ENCODE assay signal across 15 cellular contexts in genomic region chr4:138192113-138192512, GRCh38. TPM values are rescaled to one million over a fixed set of nuclear protein-coding genes. Genes with fewer than 3 reads are reported as not detected.
DNase-seq lines count a peak whose midpoint lies in the region; ATAC-seq and TF ChIP-seq lines count a peak whose summit lies in the region.
"Had no signal": no experiment of that assay in that cellular context is flagged by ENCODE, and none has a peak within 500 bp of the region (broad histone marks: within the 10 kb centered on the region; RNA-seq: fewer than 3 reads in every experiment).

No MANE protein-coding gene starts in this region.

- peaks cover 3% of the 10 kb centered on the region for H3K4me1 Mint-ChIP-seq in progenitor cell of endocrine pancreas (ENCODE audit: low read depth)
- H3K4me1 Mint-ChIP-seq: immature natural killer cell had no signal

- no peaks in the 10 kb centered on the region for H3F3A ChIP-seq in MM.1S (ENCODE audit: insufficient read depth, low read length)

- H3K4me3 Mint-ChIP-seq in progenitor cell of endocrine pancreas (ENCODE audit: low read depth): no peak overlapping the region
- H3K4me3 Mint-ChIP-seq: immature natural killer cell; naive thymus-derived CD8-positive, alpha-beta T cell; stimulated activated naive CD8-positive, alpha-beta T cell treated with anti-CD3 and anti-CD28 coated beads, Interleukin-15, Interleukin-2, amounts not matched to agents 100 ng/mL and 50 ng/mL, for 24 hours; T-helper 1 cell treated with Interleukin-12 subunit alpha and Interleukin-12 subunit beta and Interleukin-4 antibody, amounts not matched to agents 30 μg/mL and 1 μg/mL, for 36 hours had no signal

- H2AFZ ChIP-seq in OCI-LY7 (ENCODE audit: low read length) (peak overlapping the region; percentile 57), MM.1S (ENCODE audit: low read length) (no peak overlapping the region)

- CTCF ChIA-PET in OCI-LY7 (lab: Charles Lee; ENCODE audit: unreplicated experiment): interaction anchor here (0.6 kb wide), 1 partner anchor 32 kb away, joined by 3 read pairs; no protein-coding TSS in a partner anchor

- H3K9me2 ChIP-seq in OCI-LY7 (ENCODE audit: insufficient read depth, low read length): no peaks in the 10 kb centered on the region
- H3K9me2 ChIP-seq in MM.1S (replicated peaks; ENCODE audit: insufficient read depth, low read length): no peaks in the 10 kb centered on the region

- ATAC-seq in GM18508 (IDR thresholded peaks at IDR 0.05; ENCODE audit: insufficient read depth, unreplicated experiment) (peak; percentile 37), HG02759 (IDR thresholded peaks at IDR 0.05; ENCODE audit: unreplicated experiment) (peak; percentile 39)
- ATAC-seq: esophagus mucosa; naive thymus-derived CD8-positive, alpha-beta T cell had no signal

- no peaks in the 10 kb centered on the region for H3K27me3 ChIP-seq in MM.1S (replicated peaks; ENCODE audit: insufficient read depth, low read length)

- TF ChIP-seq CTCF in OCI-LY7 (conservative IDR thresholded peaks at IDR 0.05; ENCODE audit: low read length): no peak
- no peak for TF ChIP-seq CTCF in progenitor cell of endocrine pancreas (IDR thresholded peaks at IDR 0.05; ENCODE audit: unreplicated experiment)
- TF ChIP-seq CTCF in MM.1S (IDR thresholded peaks at IDR 0.05; ENCODE audit: low read length): no peak

- H3K4me1 ChIP-seq in OCI-LY7 (ENCODE audit: insufficient read depth, low read length, poor library complexity, severe bottlenecking): peaks cover 45% of the 10 kb centered on the region
- H3K4me1 ChIP-seq in MM.1S (ENCODE audit: low read length): no peaks in the 10 kb centered on the region

- intact Hi-C loops in OCI-LY7 (cut with micrococcal nuclease; ENCODE audit: unreplicated experiment): no loop called here

- H3K9me3 Mint-ChIP-seq in progenitor cell of endocrine pancreas (ENCODE audit: low read depth): no peaks in the 10 kb centered on the region
- H3K9me3 Mint-ChIP-seq: naive thymus-derived CD8-positive, alpha-beta T cell; stimulated activated naive CD8-positive, alpha-beta T cell treated with anti-CD3 and anti-CD28 coated beads, Interleukin-15, Interleukin-2, amounts not matched to agents 100 ng/mL and 50 ng/mL, for 24 hours; T-helper 1 cell treated with Interleukin-12 subunit alpha and Interleukin-12 subunit beta and Interleukin-4 antibody, amounts not matched to agents 30 μg/mL and 1 μg/mL, for 36 hours had no signal

- H3K4me2 ChIP-seq in OCI-LY7 (ENCODE audit: low read length) (peak overlapping the region; percentile 37; the same call in 1 of the 2 replicates), MM.1S (ENCODE audit: low read depth, low read length) (no peak overlapping the region)

- peaks cover 4% of the 10 kb centered on the region for H3K36me3 Mint-ChIP-seq in progenitor cell of endocrine pancreas (ENCODE audit: insufficient read depth)
- H3K36me3 Mint-ChIP-seq: naive thymus-derived CD8-positive, alpha-beta T cell had no signal

- POLR2A ChIA-PET in OCI-LY7 (lab: Charles Lee): interaction anchor here (0.6 to 3.9 kb wide), 11 partner anchors 9 to 51 kb away, joined by 3 to 46 read pairs (median 4); partner anchors contain the start of gene SLC7A11

- H4K20me1 ChIP-seq in OCI-LY7 (ENCODE audit: insufficient read depth, low read length): no peaks in the 10 kb centered on the region
- H4K20me1 ChIP-seq in MM.1S (ENCODE audit: insufficient read depth, low read length): no peaks in the 10 kb centered on the region

- H3K4me3 ChIP-seq in OCI-LY7 (ENCODE audit: low read depth, low read length, poor library complexity, severe bottlenecking): no peak overlapping the region
- H3K4me3 ChIP-seq in MM.1S (ENCODE audit: low read length): no peak overlapping the region

- H3K9me3 ChIP-seq in OCI-LY7 (ENCODE audit: low read length): no peaks in the 10 kb centered on the region
- no peaks in the 10 kb centered on the region for H3K9me3 ChIP-seq in MM.1S (replicated peaks; ENCODE audit: insufficient read depth, low read length)

- DNase-seq in OCI-LY7 (ENCODE audit: low spot score): no peak
- peak; percentile 23 for DNase-seq in iris pigment epithelial cell (ENCODE audit: low read depth)
- DNase-seq in NAMALWA (ENCODE audit: low spot score): no peak
- DNase-seq in progenitor cell of endocrine pancreas (ENCODE audit: low spot score, unreplicated experiment): no peak
- no peak for DNase-seq in MM.1S
- DNase-seq in HK-2 (ENCODE audit: unreplicated experiment): no peak
- DNase-seq: DMS 273 treated with DMSO at 0.1 percent for 48 hours; immature natural killer cell; naive thymus-derived CD8-positive, alpha-beta T cell; NCI-H524 treated with DMSO at 0.1 percent for 48 hours had no signal

- H3K27ac ChIP-seq in OCI-LY7 (ENCODE audit: low read depth, low read length, poor library complexity, severe bottlenecking) (peak overlapping the region; percentile 93), MM.1S (ENCODE audit: low read length) (no peak overlapping the region)

- no TSS peak for BruUV-seq in OCI-LY7 (replicated peaks; lab: Mats Ljungman, UMichigan)

- H3K36me3 ChIP-seq in OCI-LY7 (ENCODE audit: insufficient read depth, low read length) (peaks cover 11% of the 10 kb centered on the region), MM.1S (replicated peaks; ENCODE audit: insufficient read depth, low read length) (no peaks in the 10 kb centered on the region)

- H3K79me2 ChIP-seq in OCI-LY7 (ENCODE audit: insufficient read depth, low read depth, low read length) (peaks cover 9% of the 10 kb centered on the region; the same call in 1 of the 2 replicates), MM.1S (ENCODE audit: low read length) (no peaks in the 10 kb centered on the region)

- H3K9ac ChIP-seq in MM.1S (ENCODE audit: low read length): no peak overlapping the region

- H3K27me3 Mint-ChIP-seq in progenitor cell of endocrine pancreas: no peaks in the 10 kb centered on the region
- H3K27me3 Mint-ChIP-seq: stimulated activated naive CD8-positive, alpha-beta T cell treated with anti-CD3 and anti-CD28 coated beads, Interleukin-15, Interleukin-2, amounts not matched to agents 100 ng/mL and 50 ng/mL, for 24 hours had no signal

- no peak overlapping the region for H3K27ac Mint-ChIP-seq in progenitor cell of endocrine pancreas
- H3K27ac Mint-ChIP-seq: immature natural killer cell; naive thymus-derived CD8-positive, alpha-beta T cell; stimulated activated naive CD8-positive, alpha-beta T cell treated with anti-CD3 and anti-CD28 coated beads, Interleukin-15, Interleukin-2, amounts not matched to agents 100 ng/mL and 50 ng/mL, for 24 hours; T-helper 1 cell treated with Interleukin-12 subunit alpha and Interleukin-12 subunit beta and Interleukin-4 antibody, amounts not matched to agents 30 μg/mL and 1 μg/mL, for 36 hours had no signal

RNA-seq across cellular contexts. Expression of gene SLC7A11, which starts 50.0 kb away (rescaled TPM):
- total RNA-seq in OCI-LY7 (2014; rRNA removed; shearing (Covaris generic)): 5.2 and 5.7 TPM in 2 replicates
- 16.7 and 18.1 TPM in 2 replicates for total RNA-seq in OCI-LY7 (2022)
- 8.2 and 12.3 TPM in 2 replicates for total RNA-seq in progenitor cell of endocrine pancreas
